1 cellular context compared by ENCODE assay signal in the genomic region with DNA sequence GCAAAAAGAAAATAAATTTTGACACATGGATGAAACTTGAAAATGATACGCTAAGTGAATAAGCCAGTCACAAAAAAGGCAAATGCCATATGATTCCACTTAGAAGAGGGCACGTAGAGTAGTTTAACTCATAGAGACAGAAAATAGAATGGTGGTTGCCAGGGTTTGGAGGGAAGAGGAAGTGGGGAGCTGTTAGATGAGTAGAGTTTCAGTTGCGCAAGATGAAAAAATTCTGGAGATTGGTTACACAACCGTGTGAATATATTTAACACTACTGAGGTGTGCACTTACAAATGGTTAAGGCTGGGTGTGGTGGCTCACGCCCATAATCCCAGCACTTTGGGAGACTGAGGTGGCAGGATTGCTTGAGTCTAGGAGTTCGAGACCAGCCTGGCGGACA.
TF ChIP-seq lines count a peak whose summit lies in the region.

No MANE protein-coding gene starts in this region.

TF ChIP-seq in K562, 482 proteins besides CTCF, POLR2A, EP300 and RAD21 (continued from another document):
- TF ChIP-seq E2F6 (IDR thresholded peaks at IDR 0.05; ENCODE audit: borderline replicate concordance in 1 of 2, extremely low read depth in 1 of 2, insufficient read depth in 1 of 2, insufficient read length in 1 of 2, low read depth in 1 of 2, low read length in 1 of 2, poor library complexity in 1 of 2, severe bottlenecking in 1 of 2) (no peak), CEBPB (tag; IDR thresholded peaks at IDR 0.05) (peak; percentile 77), PHB (CRISPR knock-in tag; IDR thresholded peaks at IDR 0.05) (no peak), SPI1 (IDR thresholded peaks at IDR 0.05; ENCODE audit: borderline replicate concordance, low read depth, low read length) (0 out of 2 replicates have a peak, but pooled peaks have one; percentile 5), HDAC6 (IDR thresholded peaks at IDR 0.05; ENCODE audit: low read depth, low read length) (no peak)
TF ChIP-seq in K562: peak in this region for 2.
